8 cellular contexts compared by ENCODE assay signal in the genomic region with DNA sequence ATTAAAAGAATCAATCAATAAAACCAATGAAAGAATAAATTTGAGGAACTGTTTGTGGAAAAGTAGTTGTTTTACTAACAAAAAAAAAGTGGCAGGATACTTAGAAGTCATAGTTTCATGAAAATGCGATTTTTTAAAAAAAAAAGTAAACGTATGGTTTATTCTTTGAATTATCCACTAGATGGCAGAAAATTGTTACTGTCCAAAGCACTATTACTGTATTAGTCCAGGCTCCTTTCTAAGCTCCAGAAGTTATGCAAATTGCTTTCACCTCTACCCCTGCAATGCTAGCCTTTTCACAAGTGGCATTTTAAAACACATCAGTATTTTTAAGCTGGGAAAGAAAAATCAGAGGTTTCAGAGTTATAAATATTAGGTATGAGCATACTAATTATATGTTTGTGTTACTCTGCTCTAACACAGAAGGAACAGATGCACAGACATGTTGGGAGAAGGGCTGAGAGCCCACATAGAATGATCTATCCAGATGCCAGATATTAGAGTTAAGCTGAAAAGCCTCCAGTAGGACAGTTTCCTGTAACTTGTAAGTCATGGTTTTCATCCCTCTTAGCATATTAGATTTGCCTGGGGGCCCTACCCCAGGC.
DNase-seq lines count a peak whose midpoint lies in the region; ATAC-seq and TF ChIP-seq lines count a peak whose summit lies in the region.

No MANE protein-coding gene starts in this region.

- no peaks in the 10 kb centered on the region for H3K79me2 ChIP-seq in hepatocyte

- no peaks in the 10 kb centered on the region for H3K27me3 ChIP-seq in hepatocyte

- H3K4me3 ChIP-seq in hepatocyte: no peak overlapping the region

- ATAC-seq in GM18867 (IDR thresholded peaks at IDR 0.05; ENCODE audit: unreplicated experiment) (peak; percentile 92), HG02973 (IDR thresholded peaks at IDR 0.05; ENCODE audit: unreplicated experiment) (peak; percentile 93)

- H3K36me3 ChIP-seq in hepatocyte (replicated peaks; ENCODE audit: insufficient read depth, low read depth): no peaks in the 10 kb centered on the region

- no peaks in the 10 kb centered on the region for H3K9me3 ChIP-seq in hepatocyte (ENCODE audit: low read depth)

- 28% methylated on average over 2 of the region's 2 CpGs for WGBS in hepatocyte (ENCODE audit: low lambda C conversion rate, missing lambda C conversion rate)

- DNase-seq in NCI-H1694 treated with DMSO at 0.1 percent for 48 hours (lab: John Stamatoyannopoulos, UW) (peak; percentile 90), hepatocyte (ENCODE audit: low spot score) (peak; percentile 45), mucosa of gallbladder (ENCODE audit: low spot score) (no peak), COLO668 (lab: John Stamatoyannopoulos, UW; ENCODE audit: unreplicated experiment) (no peak)

- H4K20me1 ChIP-seq in hepatocyte (ENCODE audit: insufficient read depth, poor library complexity, severe bottlenecking): no peaks in the 10 kb centered on the region

- peaks cover 7% of the 10 kb centered on the region for H3K4me1 ChIP-seq in hepatocyte (ENCODE audit: insufficient read depth)

- no peaks in the 10 kb centered on the region for H3K9me2 ChIP-seq in hepatocyte (replicated peaks; ENCODE audit: insufficient read depth)

- H3K4me2 ChIP-seq in hepatocyte: no peak overlapping the region

- TF ChIP-seq CTCF in C4-2B (conservative IDR thresholded peaks at IDR 0.05): peak; percentile 56
- peak; percentile 71 for TF ChIP-seq CTCF in VCaP (conservative IDR thresholded peaks at IDR 0.05)
- TF ChIP-seq CTCF in hepatocyte (IDR thresholded peaks at IDR 0.05; ENCODE audit: poor library complexity): peak; percentile 64

- H3K27ac ChIP-seq in C4-2B: no peak overlapping the region
- no peak overlapping the region for H3K27ac ChIP-seq in VCaP
- peak overlapping the region; percentile 13 for H3K27ac ChIP-seq in hepatocyte

- H2AFZ ChIP-seq in hepatocyte: no peak overlapping the region

Comparison
In these comparisons a context has a peak if more than half of its experiments do, and no peak if none do; other contexts are left out.
1. DNase-seq: peak in NCI-H1694 treated with DMSO at 0.1 percent for 48 hours (single experiment) and hepatocyte (single experiment); none in mucosa of gallbladder (single experiment) and COLO668 (single experiment).
2. Peak in every context shown above with its lines, with median percentiles within 50 percentile points of each other: CTCF ChIP-seq.